ENCODE assay signal across 1 cellular context in genomic region chr15:40290540-40291087, GRCh38.
TF ChIP-seq lines count a peak whose summit lies in the region.

No MANE protein-coding gene starts in this region.

TF ChIP-seq in endothelial cell of umbilical vein, 7 proteins besides CTCF, POLR2A, EP300 and RAD21:
- TF ChIP-seq MYC (IDR thresholded peaks at IDR 0.05; ENCODE audit: low read depth, low read length) (no peak), JUN (IDR thresholded peaks at IDR 0.05; ENCODE audit: borderline replicate concordance, insufficient read depth, insufficient read length, low read depth) (no peak), GATA2 (IDR thresholded peaks at IDR 0.05; ENCODE audit: insufficient read depth, insufficient read length, low read depth, low read length) (no peak), EZH2 (IDR thresholded peaks at IDR 0.05; ENCODE audit: borderline replicate concordance, low read depth, low read length, severe bottlenecking) (no peak), MAX (IDR thresholded peaks at IDR 0.05; ENCODE audit: insufficient read depth, insufficient read length) (no peak), FOS (IDR thresholded peaks at IDR 0.05; ENCODE audit: borderline replicate concordance, insufficient read depth, low read length) (no peak), POLR2AphosphoS5 (IDR thresholded peaks at IDR 0.05; ENCODE audit: insufficient read depth, low read depth, low read length) (no peak)
